In the genomic region with DNA sequence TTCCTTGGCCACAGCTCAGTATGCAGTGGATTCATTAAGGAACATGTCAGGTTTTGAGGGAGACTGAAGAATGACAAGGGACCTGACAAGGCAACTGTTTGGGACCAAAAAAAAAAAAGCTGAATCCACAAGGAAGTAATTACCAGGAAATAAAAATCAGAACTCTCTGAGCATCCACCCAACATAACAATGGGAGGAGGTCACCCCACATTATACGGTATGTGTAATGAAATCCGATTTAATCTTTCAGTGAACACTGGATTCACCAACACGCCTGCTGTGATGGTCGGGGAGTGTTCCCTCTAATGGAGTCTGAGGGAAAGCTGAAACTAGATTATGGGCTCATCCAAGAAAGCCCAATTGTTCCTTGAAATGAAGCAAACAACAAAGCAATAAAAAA, we compare ENCODE assay signal across 23 cellular contexts.
"Had no signal": no experiment of that assay in that cellular context is flagged by ENCODE, and none has a peak within 500 bp of the region (broad histone marks: within the 10 kb centered on the region; RNA-seq: fewer than 3 reads in every experiment).

No MANE protein-coding gene starts in this region.

- H3K27ac ChIP-seq: esophagus squamous epithelium, parathyroid adenoma, psoas muscle, right atrium auricular region, stomach, upper lobe of right lung, VCaP had no signal

- H3K36me3 ChIP-seq: esophagus squamous epithelium, right atrium auricular region, stomach, thyroid gland, upper lobe of right lung had no signal

- ATAC-seq: activated naive CD4-positive, alpha-beta T cell treated with anti-CD3 and anti-CD28 coated beads, Interleukin-2, amount 50 U/mL, for 72 hours; activated T-cell treated with anti-CD3 and anti-CD28 coated beads, Interleukin-2, amount 50 U/mL, for 72 hours; naive thymus-derived CD8-positive, alpha-beta T cell; psoas muscle; stimulated activated naive B cell treated with anti-CD40 and anti-IgM and Interleukin-4, amounts not matched to agents 10 μg/mL and 1 μg/mL and 100 μg/mL, for 72 hours; upper lobe of right lung had no signal

- H3K4me1 ChIP-seq: esophagus squamous epithelium, parathyroid adenoma, psoas muscle, right atrium auricular region, stomach, upper lobe of right lung had no signal

- H3K9ac ChIP-seq: parathyroid adenoma had no signal

- H3K4me3 ChIP-seq: esophagus squamous epithelium, psoas muscle, right atrium auricular region, stomach, thyroid gland, upper lobe of right lung had no signal

- DNase-seq: activated CD4-positive, alpha-beta T cell treated with anti-CD3 and anti-CD28 coated beads for 4 hours; activated CD4-positive, alpha-beta T cell treated with anti-CD3 and anti-CD28 coated beads, Interleukin-2, amount 50 U/mL, for 4 hours; activated naive CD4-positive, alpha-beta T cell; activated T-cell treated with anti-CD3 and anti-CD28 coated beads for 4 hours; activated T-cell treated with anti-CD3 and anti-CD28 coated beads, Interleukin-2, amount 50 U/mL, for 72 hours; dermis blood vessel endothelial cell; effector CD4-positive, alpha-beta T cell; esophagus squamous epithelium; foreskin melanocyte; hippocampal formation; naive thymus-derived CD8-positive, alpha-beta T cell; occipital lobe; psoas muscle; stimulated activated CD4-positive, alpha-beta T cell treated with anti-CD3 and anti-CD28 coated beads, Interleukin-15, amount 100 ng/mL, for 24 hours; stimulated activated CD4-positive, alpha-beta T cell treated with anti-CD3 and anti-CD28 coated beads, Interleukin-2, amount 100 ng/mL, for 24 hours; stimulated activated naive B cell treated with anti-CD40 and anti-IgM and Interleukin-4, amounts not matched to agents 10 μg/mL and 1 μg/mL and 100 μg/mL, for 72 hours; stomach; upper lobe of right lung had no signal

- H3K9me3 ChIP-seq: esophagus squamous epithelium, psoas muscle, right atrium auricular region, thyroid gland, upper lobe of right lung had no signal

- H3K27me3 ChIP-seq: right atrium auricular region, stomach, thyroid gland, upper lobe of right lung had no signal
